Comparison of ENCODE assay signal across 19 cellular contexts in the genomic region with DNA sequence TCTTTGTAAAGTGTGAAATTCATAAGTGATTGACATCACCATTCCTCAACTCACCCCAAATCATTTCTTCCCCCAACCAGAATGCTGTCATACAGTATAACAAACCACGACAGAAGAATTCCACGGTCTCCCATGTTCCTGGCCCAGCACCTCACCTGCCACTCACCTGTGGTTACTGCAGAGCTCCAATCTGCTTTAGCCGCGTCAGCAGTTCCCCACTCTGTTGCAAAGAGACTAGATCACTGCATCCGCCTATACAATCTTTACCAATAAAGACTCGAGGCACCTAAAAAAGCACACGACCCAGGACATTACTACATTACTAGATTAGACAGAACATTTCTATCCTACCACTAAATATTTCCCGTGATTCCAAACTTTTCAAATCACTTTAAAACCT. TPM values are rescaled to one million over a fixed set of nuclear protein-coding genes. Genes with fewer than 3 reads are reported as not detected.
DNase-seq lines count a peak whose midpoint lies in the region; ATAC-seq, FAIRE-seq and TF ChIP-seq lines count a peak whose summit lies in the region.
"Had no signal": no experiment of that assay in that cellular context is flagged by ENCODE, and none has a peak within 500 bp of the region (broad histone marks: within the 10 kb centered on the region; RNA-seq: fewer than 3 reads in every experiment).

No MANE protein-coding gene starts in this region.

- in situ Hi-C loops in transverse colon (cut with MboI; ENCODE audit: low pct_ligation_motif_present in 1 of 4, low pct_unique_long_range_greater_than_20kb in 1 of 4, low sequenced_read_pairs in 3 of 4) = no loop called here

- H3K36me3 ChIP-seq in left ventricle myocardium inferior = peaks cover 40% of the 10 kb centered on the region
- H3K36me3 ChIP-seq in transverse colon = peaks cover 0 to 9% (median 0%) of the 10 kb centered on the region in 4 donors
- peaks cover 23 to 33% of the 10 kb centered on the region in 2 donors for H3K36me3 ChIP-seq in kidney (ENCODE audit: control insufficient read depth in 1 of 2, insufficient read depth in 2 of 2, low read length in 2 of 2)

- H3K4me1 ChIP-seq in left ventricle myocardium inferior = peaks cover 88% of the 10 kb centered on the region
- H3K4me1 ChIP-seq in transverse colon = peaks cover 29 to 81% (median 51%) of the 10 kb centered on the region in 4 donors
- peaks cover 9 to 38% of the 10 kb centered on the region in 2 donors for H3K4me1 ChIP-seq in kidney (ENCODE audit: control insufficient read depth in 1 of 2, insufficient read depth in 1 of 2, low read depth in 1 of 2, low read length in 2 of 2)

- TF ChIP-seq POLR2A in transverse colon (IDR thresholded peaks at IDR 0.05) = no peak

- H3K36me3 Mint-ChIP-seq in activated B cell treated with CpG ODN at 0.5 μM for 24 hours (ENCODE audit: low read depth) (peaks cover 59% of the 10 kb centered on the region), mesothelial cell of epicardium (peaks cover 15% of the 10 kb centered on the region)

- H3K4me3 ChIP-seq in left ventricle myocardium inferior (no peak overlapping the region), transverse colon (no peak overlapping the region), kidney (ENCODE audit: low read length in 2 of 2) (no peak overlapping the region)
- H3K4me3 ChIP-seq: mucosa of descending colon had no signal

- FAIRE-seq in kidney (lab: Jason Lieb, UNC) = no peak
- FAIRE-seq: D721Med, GM19239 had no signal

- DNase-seq in left ventricle myocardium inferior (no peak), Right ventricle myocardium inferior (ENCODE audit: missing footprints) (no peak), activated B cell treated with CpG ODN at 0.5 μM for 24 hours (no peak), mesothelial cell of epicardium (ENCODE audit: low spot score in 2 of 2, unreplicated experiment in 2 of 2) (no peak), transverse colon (no peak), SW 1271 (lab: John Stamatoyannopoulos, UW) (no peak), kidney (no peak)
- DNase-seq: activated CD4-positive, CD25-positive, alpha-beta regulatory T cell; H7; NCI-H2029 treated with DMSO at 0.1 percent for 48 hours; NCI-H510A treated with DMSO at 0.1 percent for 48 hours; occipital lobe; right cardiac atrium had no signal

- 91% methylated on average over 8 of the region's 8 CpGs; no CpG with 5 or more reads in 1 of the 2 donors for WGBS in transverse colon (ENCODE audit: low coverage in 1 of 2), 2 donors

- H3K27me3 ChIP-seq in left ventricle myocardium inferior (ENCODE audit: low read depth) (no peaks in the 10 kb centered on the region), transverse colon (no peaks in the 10 kb centered on the region)

- intact Hi-C loops in left ventricle myocardium inferior (cut with micrococcal nuclease) (no loop called here), Right ventricle myocardium inferior (cut with DNase I) (no loop called here), activated B cell treated with CpG ODN at 0.5 μM for 24 hours (cut with micrococcal nuclease) (no loop called here), transverse colon (cut with DNase I; ENCODE audit: low total_unique reads) (no loop called here), kidney (cut with DNase I) (no loop called here)

- H3K4me3 Mint-ChIP-seq in activated B cell treated with CpG ODN at 0.5 μM for 24 hours = no peak overlapping the region
- H3K4me3 Mint-ChIP-seq in mesothelial cell of epicardium = no peak overlapping the region

- H3K27ac Mint-ChIP-seq in activated B cell treated with CpG ODN at 0.5 μM for 24 hours (peak overlapping the region; percentile 98), mesothelial cell of epicardium (peak overlapping the region; percentile 30)

- no peak overlapping the region for H3K9ac ChIP-seq in kidney (ENCODE audit: low read length in 2 of 2)

- H3K27me3 Mint-ChIP-seq in activated B cell treated with CpG ODN at 0.5 μM for 24 hours (no peaks in the 10 kb centered on the region), mesothelial cell of epicardium (ENCODE audit: low read depth) (no peaks in the 10 kb centered on the region)

- peak overlapping the region; percentile 95 for H3K27ac ChIP-seq in left ventricle myocardium inferior (replicated peaks)
- H3K27ac ChIP-seq in transverse colon = peak overlapping the region in 3 of 4 donors; percentile 66 to 81 (median 77)
- no peak overlapping the region for H3K27ac ChIP-seq in kidney (ENCODE audit: low read depth in 2 of 2, low read length in 2 of 2)

- ATAC-seq in Right ventricle myocardium inferior = no peak
- no peak for ATAC-seq in activated B cell treated with CpG ODN at 0.5 μM for 24 hours (ENCODE audit: low read depth)
- no peak for ATAC-seq in GM21717 (IDR thresholded peaks at IDR 0.05; ENCODE audit: unreplicated experiment)
- ATAC-seq: esophagus mucosa, left lobe of liver, right cardiac atrium had no signal

- TF ChIP-seq CTCF in left ventricle myocardium inferior (IDR thresholded peaks at IDR 0.05; ENCODE audit: borderline replicate concordance) = no peak
- TF ChIP-seq CTCF in activated B cell treated with CpG ODN at 0.5 μM for 24 hours (IDR thresholded peaks at IDR 0.05) = no peak
- TF ChIP-seq CTCF in mesothelial cell of epicardium (IDR thresholded peaks at IDR 0.05; ENCODE audit: unreplicated experiment) = no peak
- TF ChIP-seq CTCF in transverse colon (IDR thresholded peaks at IDR 0.05) = no peak
- TF ChIP-seq CTCF in kidney (IDR thresholded peaks at IDR 0.05; ENCODE audit: borderline replicate concordance, extremely low read depth, insufficient read depth) = no peak

- H3K9me3 Mint-ChIP-seq in activated B cell treated with CpG ODN at 0.5 μM for 24 hours (no peaks in the 10 kb centered on the region), mesothelial cell of epicardium (no peaks in the 10 kb centered on the region)

- H3K9me3 ChIP-seq in left ventricle myocardium inferior (replicated peaks) (no peaks in the 10 kb centered on the region), transverse colon (no peaks in the 10 kb centered on the region), kidney (ENCODE audit: control insufficient read depth in 1 of 2, low read length in 2 of 2) (no peaks in the 10 kb centered on the region)
- H3K9me3 ChIP-seq: mucosa of descending colon had no signal

- POLR2A ChIA-PET in activated B cell treated with CpG ODN at 0.5 μM for 24 hours (lab: Charles Lee) = interaction anchor here (0.6 to 10.1 kb wide), 2 partner anchors 22 to 27 kb away, joined by 9 to 233 read pairs; no protein-coding TSS in a partner anchor

- CTCF ChIA-PET in activated B cell treated with CpG ODN at 0.5 μM for 24 hours (lab: Charles Lee) = interaction anchor here (1.6 to 1.9 kb wide), 2 partner anchors 28 to 35 kb away, joined by 3 to 8 read pairs; no protein-coding TSS in a partner anchor

- TF ChIP-seq EP300 in transverse colon (IDR thresholded peaks at IDR 0.05; ENCODE audit: low read depth) = no peak

- H3K4me1 Mint-ChIP-seq in activated B cell treated with CpG ODN at 0.5 μM for 24 hours (peaks cover 84% of the 10 kb centered on the region), mesothelial cell of epicardium (peaks cover 42% of the 10 kb centered on the region)

RNA-seq across cellular contexts. Expression of a gene that starts 6.2 kb away (rescaled TPM):
- total RNA-seq in left ventricle myocardium inferior (139 TPM), Right ventricle myocardium inferior (111 TPM), activated B cell treated with CpG ODN at 0.5 μM for 24 hours (55.4 and 60.2 TPM in 2 replicates), mesothelial cell of epicardium (14.8 to 19.8 TPM (median 17.9 TPM) in 3 replicates), transverse colon (100 to 1,000 TPM in 1 of 4 donors, 10 to 100 TPM in 3; 50.5 to 112 (median 64.4) TPM), kidney (57.4 TPM)
- polyA plus RNA-seq in kidney (ENCODE audit: insufficient read depth, low read depth, low replicate concordance) = 324 TPM

Comparison
In these comparisons a context has a peak if more than half of its experiments do, and no peak if none do; other contexts are left out.
1. H3K27ac ChIP-seq: peak in left ventricle myocardium inferior (single experiment) and transverse colon (3 of 4); none in kidney (0 of 2).